ENCODE assay signal across 8 cellular contexts in genomic region chr5:170297589-170298462, GRCh38. TPM values are rescaled to one million over a fixed set of nuclear protein-coding genes. Genes with fewer than 3 reads are reported as not detected.
A peak's percentile ranks its signal among the peaks of the same experiment; 100 is the strongest.
DNase-seq lines count a peak whose midpoint lies in the region; ATAC-seq and TF ChIP-seq lines count a peak whose summit lies in the region.

Gene LCP2, minus strand, starts transcription at chr5:170297777. Its CDS starts 166 bp downstream, at chr5:170297611.

- 59 to 83% methylated on average over 9 to 10 of the region's 10 CpGs for WGBS in testis, 2 donors

- peak within 1 kb of the TSS; percentile 95 for H3K27ac ChIP-seq in BLaER1
- H3K27ac ChIP-seq in layer of hippocampus (ENCODE audit: low read depth, low read length), result peak within 1 kb of the TSS; percentile 39
- H3K27ac ChIP-seq in testis, result peak within 1 kb of the TSS in 1 of 2 donors; percentile 58

- peaks cover 34% of the 10 kb centered on the region for H4K20me1 ChIP-seq in BLaER1

- no peak for TF ChIP-seq POLR2A in testis (IDR thresholded peaks at IDR 0.05)

- H3K9me3 ChIP-seq in BLaER1 (no peaks in the 10 kb centered on the region), testis (no peaks in the 10 kb centered on the region)

- TF ChIP-seq CTCF in testis (IDR thresholded peaks at IDR 0.05), result no peak

- ATAC-seq in GM19397 (IDR thresholded peaks at IDR 0.05; ENCODE audit: unreplicated experiment), result peak; percentile 26
- ATAC-seq in HG03439 (IDR thresholded peaks at IDR 0.05; ENCODE audit: unreplicated experiment), result peak; percentile 42

- peak within 1 kb of the TSS; percentile 85 for H3K4me3 ChIP-seq in BLaER1
- peak within 1 kb of the TSS; percentile 30 to 31 for H3K4me3 ChIP-seq in testis

- H3K36me3 ChIP-seq in BLaER1, result peaks cover 4% of the 10 kb centered on the region
- H3K36me3 ChIP-seq in testis (ENCODE audit: low read depth, missing control alignments), result no peaks in the 10 kb centered on the region

- peak within 1 kb of the TSS; percentile 96 for H3K4me2 ChIP-seq in BLaER1

- CTCF ChIA-PET in activated CD8-positive, alpha-beta memory T cell treated with anti-CD3 and anti-CD28 coated beads for 36 hours (lab: Charles Lee), result interaction anchor here (1.2 to 23.1 kb wide), 7 partner anchors 9 to 41 kb away, joined by 5 to 336 read pairs (median 8); no protein-coding TSS in a partner anchor

- DNase-seq in testis (no peak), HK-2 (ENCODE audit: unreplicated experiment) (no peak), NCI-H1048 (lab: John Stamatoyannopoulos, UW) (no peak)

- no peaks in the 10 kb centered on the region for H3K27me3 ChIP-seq in BLaER1
- no peaks in the 10 kb centered on the region for H3K27me3 ChIP-seq in layer of hippocampus (ENCODE audit: control insufficient read depth, insufficient read depth, low read length)
- no peaks in the 10 kb centered on the region for H3K27me3 ChIP-seq in testis

- intact Hi-C loops in testis (cut with DNase I; ENCODE audit: low total_unique reads), result no loop called here

- H3K4me1 ChIP-seq in BLaER1, result peaks cover 86% of the 10 kb centered on the region
- H3K4me1 ChIP-seq in testis, result peaks cover 5% of the 10 kb centered on the region

- peak within 1 kb of the TSS; percentile 94 for H3K9ac ChIP-seq in BLaER1

- POLR2A ChIA-PET in activated CD8-positive, alpha-beta memory T cell treated with anti-CD3 and anti-CD28 coated beads for 36 hours (lab: Charles Lee), result interaction anchor here (0.8 to 5.2 kb wide), 8 partner anchors 9 to 35 kb away, joined by 3 to 51 read pairs (median 11); no protein-coding TSS in a partner anchor

RNA-seq across cellular contexts. Expression of gene LCP2, which starts in this region (rescaled TPM):
- total RNA-seq in activated CD8-positive, alpha-beta memory T cell treated with anti-CD3 and anti-CD28 coated beads for 36 hours, result 100 to 1,000 TPM; 239 to 244 TPM
- 10 to 100 TPM in 1 of 2 donors, 1 to 10 TPM in 1; 8.6 to 11.5 TPM for total RNA-seq in testis
- 14.2 TPM for polyA plus RNA-seq in testis (ENCODE audit: insufficient read depth, low read depth, low replicate concordance)

Comparison
In these comparisons a context has a peak if more than half of its experiments do, and no peak if none do; other contexts are left out.
1. RNA of gene LCP2 (total RNA-seq): 239 to 244 TPM in activated CD8-positive, alpha-beta memory T cell treated with anti-CD3 and anti-CD28 coated beads for 36 hours; 8.6 to 11.5 TPM in testis; every median in the first group is over 10 times any median in the second.